Comparison of ENCODE assay signal across 8 cellular contexts in the genomic region with DNA sequence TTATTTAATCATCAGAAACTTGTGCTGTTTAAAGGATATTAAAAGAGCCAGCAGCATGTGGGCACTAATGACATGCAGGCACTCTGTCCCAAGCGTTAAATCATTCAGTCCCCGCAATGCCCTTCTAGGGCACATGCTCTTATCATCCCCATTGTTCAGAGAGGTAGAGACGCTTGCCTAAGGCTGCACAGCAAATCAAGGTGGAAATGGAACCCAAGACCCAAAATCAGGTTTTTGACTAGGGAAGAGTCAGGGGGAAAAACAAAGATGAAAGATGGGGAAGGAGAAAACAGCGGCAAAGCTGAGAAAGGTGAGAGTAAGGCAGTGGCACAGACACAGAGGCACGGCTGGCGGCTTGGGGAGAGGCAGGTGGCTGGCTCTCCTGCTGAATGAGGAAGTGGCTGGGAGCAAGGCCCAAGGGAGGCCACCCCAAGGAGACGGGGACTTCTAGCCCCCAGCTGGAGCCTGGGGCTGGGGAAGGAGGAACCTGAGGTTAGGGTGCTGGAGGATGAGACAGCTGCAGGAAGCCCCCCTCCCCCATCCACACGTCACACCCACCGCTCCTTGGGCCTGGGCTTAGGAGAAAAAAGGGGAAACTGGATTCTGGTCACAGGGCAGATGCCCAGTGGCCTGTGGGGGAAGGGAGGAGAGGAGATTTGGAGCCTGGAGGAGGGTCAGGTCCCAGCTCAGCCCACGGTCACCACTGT. TPM values are rescaled to one million over a fixed set of nuclear protein-coding genes. Genes with fewer than 3 reads are reported as not detected.
DNase-seq lines count a peak whose midpoint lies in the region; ATAC-seq, FAIRE-seq and TF ChIP-seq lines count a peak whose summit lies in the region.

No MANE protein-coding gene starts in this region.

- TF ChIP-seq RAD21 in A549 (conservative IDR thresholded peaks at IDR 0.05 in 1 of 2, IDR thresholded peaks at IDR 0.05 in 1 of 2) = no peak

- H3K4me3 ChIP-seq in A549 = no peak overlapping the region
- H3K4me3 ChIP-seq in H7 (ENCODE audit: insufficient read depth, low read depth, low read length) = no peak overlapping the region

- TF ChIP-seq POLR2A in A549 (IDR thresholded peaks at IDR 0.05; ENCODE audit: low read length) = no peak

- H3K4me1 ChIP-seq in A549 (peaks cover 8% of the 10 kb centered on the region; the same call in 2 of the 3 replicates), foreskin keratinocyte (no peaks in the 10 kb centered on the region)

- POLR2A ChIA-PET in A549 (lab: Yijun Ruan, JAX) = no interaction called here

- no peaks in the 10 kb centered on the region for H3K9me3 ChIP-seq in A549

- H3K27me3 ChIP-seq in H7 (ENCODE audit: control insufficient read depth, insufficient read depth, low read length) (no peaks in the 10 kb centered on the region), foreskin keratinocyte (no peaks in the 10 kb centered on the region)

- H3K27ac Mint-ChIP-seq in activated naive CD4-positive, alpha-beta T cell treated with anti-CD3 and anti-CD28 coated beads, Interleukin-2, amount 50 U/mL, for 72 hours = peak overlapping the region; percentile 53 to 72

- H3K36me3 Mint-ChIP-seq in activated naive CD4-positive, alpha-beta T cell treated with anti-CD3 and anti-CD28 coated beads, Interleukin-2, amount 50 U/mL, for 72 hours = no peaks in the 10 kb centered on the region

- no peak overlapping the region for H3K4me2 ChIP-seq in A549

- no peaks in the 10 kb centered on the region for H3K36me3 ChIP-seq in H7 (replicated peaks; ENCODE audit: control insufficient read depth, insufficient read depth, low read length)

- TF ChIP-seq CTCF in A549 (IDR thresholded peaks at IDR 0.05) (no peak), foreskin keratinocyte (conservative IDR thresholded peaks at IDR 0.05) (no peak)

- WGBS in A549 (ENCODE audit: missing lambda C conversion rate) = 84% methylated on average over 10 of the region's 10 CpGs

- TF ChIP-seq EP300 in A549 (IDR thresholded peaks at IDR 0.05) = no peak

- no peak for DNase-seq in A549 (ENCODE audit: low read depth in 1 of 2, low spot score in 1 of 2)
- DNase-seq in H7 = peak; percentile 63
- no peak for DNase-seq in activated naive CD4-positive, alpha-beta T cell treated with anti-CD3 and anti-CD28 coated beads, Interleukin-2, amount 50 U/mL, for 72 hours (ENCODE audit: low spot score in 2 of 2)
- DNase-seq in mesenteric fat pad (ENCODE audit: low spot score) = peak; percentile 91
- no peak for DNase-seq in foreskin keratinocyte
- no peak for DNase-seq in NCI-H2227 (lab: John Stamatoyannopoulos, UW; ENCODE audit: unreplicated experiment)

- H3K27ac ChIP-seq in A549 = no peak overlapping the region
- H3K27ac ChIP-seq in foreskin keratinocyte = no peak overlapping the region

- CTCF ChIA-PET in A549 (lab: Yijun Ruan, JAX) = interaction anchor here (0.6 to 5.0 kb wide), 6 partner anchors 13 to 330 kb away, joined by 3 to 32 read pairs (median 7); no protein-coding TSS in a partner anchor

- ATAC-seq in A549 (0 out of 6 replicates have a peak, but pooled peaks of 1 of the 2 experiments have one; percentile 19), HG02642 (IDR thresholded peaks at IDR 0.05; ENCODE audit: poor library complexity, unreplicated experiment) (no peak), foreskin keratinocyte (no peak), GM18909 (IDR thresholded peaks at IDR 0.05; ENCODE audit: poor library complexity, unreplicated experiment) (no peak)
- peak in 1 of 2 donors; percentile 48 for ATAC-seq in activated naive CD4-positive, alpha-beta T cell treated with anti-CD3 and anti-CD28 coated beads, Interleukin-2, amount 50 U/mL, for 72 hours

- no peak for FAIRE-seq in A549 (lab: Jason Lieb, UNC)

- no peaks in the 10 kb centered on the region for H3K9me3 Mint-ChIP-seq in activated naive CD4-positive, alpha-beta T cell treated with anti-CD3 and anti-CD28 coated beads, Interleukin-2, amount 50 U/mL, for 72 hours

TF ChIP-seq in A549, 52 proteins besides CTCF, POLR2A, EP300 and RAD21 (continues in another document):
- no peak for TF ChIP-seq TP53 (CRISPR knock-in tag; IDR thresholded peaks at IDR 0.05)
- TF ChIP-seq ESRRA (IDR thresholded peaks at IDR 0.05; ENCODE audit: borderline replicate concordance, low read length) = no peak
- no peak for TF ChIP-seq JUN (IDR thresholded peaks at IDR 0.05)
- no peak for TF ChIP-seq KDM5A (IDR thresholded peaks at IDR 0.05)
- no peak for TF ChIP-seq HOXA7 (CRISPR knock-in tag; IDR thresholded peaks at IDR 0.05)
- TF ChIP-seq, protein P1, sequence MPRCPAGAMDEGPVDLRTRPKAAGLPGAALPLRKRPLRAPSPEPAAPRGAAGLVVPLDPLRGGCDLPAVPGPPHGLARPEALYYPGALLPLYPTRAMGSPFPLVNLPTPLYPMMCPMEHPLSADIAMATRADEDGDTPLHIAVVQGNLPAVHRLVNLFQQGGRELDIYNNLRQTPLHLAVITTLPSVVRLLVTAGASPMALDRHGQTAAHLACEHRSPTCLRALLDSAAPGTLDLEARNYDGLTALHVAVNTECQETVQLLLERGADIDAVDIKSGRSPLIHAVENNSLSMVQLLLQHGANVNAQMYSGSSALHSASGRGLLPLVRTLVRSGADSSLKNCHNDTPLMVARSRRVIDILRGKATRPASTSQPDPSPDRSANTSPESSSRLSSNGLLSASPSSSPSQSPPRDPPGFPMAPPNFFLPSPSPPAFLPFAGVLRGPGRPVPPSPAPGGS (IDR thresholded peaks at IDR 0.05) = no peak
- TF ChIP-seq MAZ (IDR thresholded peaks at IDR 0.05; ENCODE audit: borderline replicate concordance, low read depth, low read length) = no peak
- TF ChIP-seq NFE2L2 (conservative IDR thresholded peaks at IDR 0.05; ENCODE audit: low read length) = no peak
- peak; percentile 76; the same call in 1 of the 2 replicates for TF ChIP-seq KDM1A (IDR thresholded peaks at IDR 0.05; ENCODE audit: low read depth)

RNA-seq across cellular contexts. Expression of a gene that starts 1.0 kb away (rescaled TPM):
- polyA plus RNA-seq in A549 (2011; rRNA removed) = not detected in 2 replicates
- polyA plus RNA-seq in A549 (2012; cell fraction: cytosol; rRNA removed) = 0.14 and 0.34 TPM in 2 replicates
- 0.29 TPM in 1 of 2 replicates, not detected in the other for polyA plus RNA-seq in A549 (2012; cell fraction: nucleus; rRNA removed)
- 0.21 TPM in 1 of 3 replicates, not detected in the others for polyA plus RNA-seq in A549 (2017; fragmentation: RNase III; extraction: RNeasy Plus Mini Kit Qiagen cat#74134 plus additional on column Dnase treatment)
- 2.1 TPM in 1 of 2 replicates, not detected in the other for polyA minus RNA-seq in A549 (2011; rRNA and poly(A)+ RNA removed)
- not detected in 2 replicates for total RNA-seq in H7 (2014; rRNA removed; shearing (Covaris generic))
- under 1 TPM in 1 of 2 donors, not detected in 1; 0.75 TPM for total RNA-seq in activated naive CD4-positive, alpha-beta T cell treated with anti-CD3 and anti-CD28 coated beads, Interleukin-2, amount 50 U/mL, for 72 hours
- 201 TPM for total RNA-seq in mesenteric fat pad
- total RNA-seq in foreskin keratinocyte = not detected in 2 replicates
- not detected in 2 replicates for polyA plus RNA-seq in foreskin keratinocyte

RNA-seq across cellular contexts. Expression of a gene that starts 6.8 kb away (rescaled TPM):
- polyA plus RNA-seq in A549 (2011; rRNA removed) (0.19 TPM in 1 of 2 replicates, not detected in the other), A549 (2017; fragmentation: RNase III; extraction: RNeasy Plus Mini Kit Qiagen cat#74134 plus additional on column Dnase treatment) (0.49 to 0.69 TPM in 2 of 3 replicates, not detected in the other), foreskin keratinocyte (0.19 and 0.28 TPM in 2 replicates)
- 0.30 and 0.38 TPM in 2 replicates for polyA plus RNA-seq in A549 (2012; cell fraction: cytosol; rRNA removed)
- polyA plus RNA-seq in A549 (2012; cell fraction: nucleus; rRNA removed) = 0.45 and 0.58 TPM in 2 replicates
- 2.2 TPM in 1 of 2 replicates, not detected in the other for polyA minus RNA-seq in A549 (2011; rRNA and poly(A)+ RNA removed)
- total RNA-seq in H7 (2014; rRNA removed; shearing (Covaris generic)) = 2.4 and 2.8 TPM in 2 replicates
- total RNA-seq in activated naive CD4-positive, alpha-beta T cell treated with anti-CD3 and anti-CD28 coated beads, Interleukin-2, amount 50 U/mL, for 72 hours = 10 to 100 TPM; 40.0 to 48.5 TPM
- total RNA-seq in mesenteric fat pad (20.9 TPM), foreskin keratinocyte (0.21 and 0.34 TPM in 2 replicates)

RNA-seq across cellular contexts. Expression of a gene that starts 8.8 kb away (rescaled TPM):
- 4.0 and 4.1 TPM in 2 replicates for polyA plus RNA-seq in A549 (2011; rRNA removed)
- 9.6 and 11.4 TPM in 2 replicates for polyA plus RNA-seq in A549 (2012; cell fraction: cytosol; rRNA removed)
- 59.9 and 65.7 TPM in 2 replicates for polyA plus RNA-seq in A549 (2012; cell fraction: nucleus; rRNA removed)
- 8.5 to 14.8 TPM (median 9.6 TPM) in 3 replicates for polyA plus RNA-seq in A549 (2017; fragmentation: RNase III; extraction: RNeasy Plus Mini Kit Qiagen cat#74134 plus additional on column Dnase treatment)
- polyA minus RNA-seq in A549 (2011; rRNA and poly(A)+ RNA removed) = 8.8 and 9.4 TPM in 2 replicates
- 6.8 and 7.5 TPM in 2 replicates for total RNA-seq in H7 (2014; rRNA removed; shearing (Covaris generic))
- total RNA-seq in activated naive CD4-positive, alpha-beta T cell treated with anti-CD3 and anti-CD28 coated beads, Interleukin-2, amount 50 U/mL, for 72 hours = 100 to 1,000 TPM in 1 of 2 donors, 10 to 100 TPM in 1; 58.9 to 144 TPM
- 33.3 TPM for total RNA-seq in mesenteric fat pad
- total RNA-seq in foreskin keratinocyte = 5.9 and 6.0 TPM in 2 replicates
- 4.9 and 6.6 TPM in 2 replicates for polyA plus RNA-seq in foreskin keratinocyte

RNA-seq across cellular contexts. Expression of a gene that starts 27.0 kb away (rescaled TPM):
- 2.4 and 3.1 TPM in 2 replicates for polyA plus RNA-seq in A549 (2011; rRNA removed)
- 9.8 and 16.4 TPM in 2 replicates for polyA plus RNA-seq in A549 (2012; cell fraction: cytosol; rRNA removed)
- 13.2 and 22.2 TPM in 2 replicates for polyA plus RNA-seq in A549 (2012; cell fraction: nucleus; rRNA removed)
- 12.8 to 17.1 TPM (median 16.6 TPM) in 3 replicates for polyA plus RNA-seq in A549 (2017; fragmentation: RNase III; extraction: RNeasy Plus Mini Kit Qiagen cat#74134 plus additional on column Dnase treatment)
- polyA minus RNA-seq in A549 (2011; rRNA and poly(A)+ RNA removed) = 2.1 and 2.9 TPM in 2 replicates
- 9.9 and 13.4 TPM in 2 replicates for total RNA-seq in H7 (2014; rRNA removed; shearing (Covaris generic))
- total RNA-seq in activated naive CD4-positive, alpha-beta T cell treated with anti-CD3 and anti-CD28 coated beads, Interleukin-2, amount 50 U/mL, for 72 hours = 10 to 100 TPM in 1 of 2 donors, 1 to 10 TPM in 1; 6.4 to 10.1 TPM
- total RNA-seq in mesenteric fat pad = 11.5 TPM
- total RNA-seq in foreskin keratinocyte = 9.9 and 10.8 TPM in 2 replicates
- polyA plus RNA-seq in foreskin keratinocyte = 12.3 and 12.5 TPM in 2 replicates

RNA-seq across cellular contexts. Expression of a gene that starts 40.8 kb away (rescaled TPM):
- polyA plus RNA-seq in A549 (2011; rRNA removed) (55.3 and 60.4 TPM in 2 replicates), A549 (2017; fragmentation: RNase III; extraction: RNeasy Plus Mini Kit Qiagen cat#74134 plus additional on column Dnase treatment) (52.1 to 54.8 TPM (median 54.7 TPM) in 3 replicates), foreskin keratinocyte (1.4 and 1.8 TPM in 2 replicates)
- 63.3 and 100 TPM in 2 replicates for polyA plus RNA-seq in A549 (2012; cell fraction: cytosol; rRNA removed)
- polyA plus RNA-seq in A549 (2012; cell fraction: nucleus; rRNA removed) = 124 and 186 TPM in 2 replicates
- polyA minus RNA-seq in A549 (2011; rRNA and poly(A)+ RNA removed) = 21.6 and 32.7 TPM in 2 replicates
- 18.3 and 19.3 TPM in 2 replicates for total RNA-seq in H7 (2014; rRNA removed; shearing (Covaris generic))
- total RNA-seq in activated naive CD4-positive, alpha-beta T cell treated with anti-CD3 and anti-CD28 coated beads, Interleukin-2, amount 50 U/mL, for 72 hours = 1 to 10 TPM; 2.9 to 9.3 TPM
- total RNA-seq in mesenteric fat pad (3.5 TPM), foreskin keratinocyte (0.95 and 1.2 TPM in 2 replicates)

Comparison
In these comparisons a context has a peak if more than half of its experiments do, and no peak if none do; other contexts are left out.
1. DNase-seq: peak in H7 (single experiment) and mesenteric fat pad (single experiment); none in A549 (0 of 2), activated naive CD4-positive, alpha-beta T cell treated with anti-CD3 and anti-CD28 coated beads, Interleukin-2, amount 50 U/mL, for 72 hours (0 of 2), foreskin keratinocyte (0 of 2) and NCI-H2227 (single experiment).
2. RNA of a gene that starts 1.0 kb away (total RNA-seq): 201 TPM in mesenteric fat pad (single experiment); 0.75 TPM in activated naive CD4-positive, alpha-beta T cell treated with anti-CD3 and anti-CD28 coated beads, Interleukin-2, amount 50 U/mL, for 72 hours, not detected in H7 and not detected in foreskin keratinocyte; every median in the first group is over 100 times any median in the second.